Comparison of ENCODE assay signal across 30 cellular contexts in the genomic region with DNA sequence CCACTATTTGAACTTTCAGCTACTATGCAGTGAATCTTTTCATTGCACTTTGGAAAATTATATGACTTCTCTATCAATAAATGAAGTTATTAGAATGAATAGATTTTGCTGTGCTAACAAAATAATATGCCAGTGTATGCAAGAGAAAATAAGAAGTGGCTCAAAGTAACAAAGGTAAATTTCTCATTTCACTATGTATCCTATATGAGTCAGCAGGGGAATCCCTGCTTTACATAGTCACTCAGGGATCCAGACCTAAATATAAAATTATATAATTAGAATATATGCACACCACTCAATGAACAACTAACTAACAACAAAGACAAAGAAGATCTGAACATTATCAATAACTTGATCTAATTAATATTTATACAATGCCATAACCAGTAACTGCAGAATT.
"Had no signal": no experiment of that assay in that cellular context is flagged by ENCODE, and none has a peak within 500 bp of the region (broad histone marks: within the 10 kb centered on the region; RNA-seq: fewer than 3 reads in every experiment).

No MANE protein-coding gene starts in this region.

- H3K4me2 ChIP-seq: hepatocyte had no signal

- DNase-seq: activated CD4-positive, alpha-beta memory T cell treated with anti-CD3 and anti-CD28 coated beads for 36 hours; activated CD4-positive, alpha-beta T cell treated with anti-CD3 and anti-CD28 coated beads for 36 hours; activated CD4-positive, alpha-beta T cell treated with anti-CD3 and anti-CD28 coated beads, Interleukin-2, amount 10 ng/mL, durations not matched to agents 24 days and 14 days; activated CD4-positive, CD25-positive, alpha-beta regulatory T cell; activated CD4-positive, CD25-positive, alpha-beta regulatory T cell treated with anti-CD3 and anti-CD28 coated beads, Interleukin-2, amount 50 U/mL, for 72 hours; activated CD8-positive, alpha-beta memory T cell treated with anti-CD3 and anti-CD28 coated beads, Interleukin-2, amount 10 ng/mL, durations not matched to agents 7 days and 5 days; activated CD8-positive, alpha-beta memory T cell treated with anti-CD3 and anti-CD28 coated beads, Interleukin-2, amount 50 U/mL, for 4 hours; activated CD8-positive, alpha-beta T cell treated with anti-CD3 and anti-CD28 coated beads, Interleukin-2, amount 10 ng/mL, durations not matched to agents 7 days and 5 days; activated effector memory CD4-positive, alpha-beta T cell treated with anti-CD3 and anti-CD28 coated beads, Interleukin-2, amount 50 U/mL, for 16 hours; activated naive CD4-positive, alpha-beta T cell treated with anti-CD3 and anti-CD28 coated beads for 36 hours; activated naive CD8-positive, alpha-beta T cell treated with anti-CD3 and anti-CD28 coated beads for 36 hours; activated naive CD8-positive, alpha-beta T cell treated with anti-CD3 and anti-CD28 coated beads, Interleukin-2, amount 50 U/mL, for 24 hours; activated T-cell treated with anti-CD3 and anti-CD28 coated beads, Interleukin-2, amount 50 U/mL, for 1 hour; activated T-cell treated with anti-CD3 and anti-CD28 coated beads, Interleukin-2, amount 50 U/mL, for 48 hours; adrenal gland; amygdala; aorta; body of pancreas; central memory CD4-positive, alpha-beta T cell; cerebellar nuclear complex; colonic mucosa; effector memory CD4-positive, alpha-beta T cell; endodermal cell; erythroblast; foreskin melanocyte; heart right ventricle had no signal

- H3K27me3 ChIP-seq: adrenal gland, body of pancreas, cardiac muscle cell, colonic mucosa, esophagus muscularis mucosa, gastroesophageal sphincter, heart right ventricle, hepatocyte had no signal

- H3K27ac ChIP-seq: adrenal gland, body of pancreas, cardiac muscle cell, colonic mucosa, esophagus muscularis mucosa, gastroesophageal sphincter, heart right ventricle, hepatocyte had no signal

- H3K79me2 ChIP-seq: hepatocyte had no signal

- ATAC-seq: activated CD4-positive, alpha-beta T cell treated with anti-CD3 and anti-CD28 coated beads for 36 hours; activated CD8-positive, alpha-beta memory T cell treated with anti-CD3 and anti-CD28 coated beads, Interleukin-2, amount 10 ng/mL, durations not matched to agents 7 days and 5 days; activated CD8-positive, alpha-beta T cell treated with anti-CD3 and anti-CD28 coated beads, Interleukin-2, amount 10 ng/mL, durations not matched to agents 7 days and 5 days; activated naive CD8-positive, alpha-beta T cell treated with anti-CD3 and anti-CD28 coated beads, Interleukin-2, amount 50 U/mL, for 24 hours; body of pancreas; gastroesophageal sphincter; heart right ventricle had no signal

- H3K9me3 ChIP-seq: adrenal gland, body of pancreas, colonic mucosa, esophagus muscularis mucosa, gastroesophageal sphincter, heart right ventricle had no signal

- H3K36me3 ChIP-seq: adrenal gland, cardiac muscle cell, colonic mucosa, esophagus muscularis mucosa, gastroesophageal sphincter, heart right ventricle had no signal

- H2AFZ ChIP-seq: hepatocyte had no signal

- H3K4me1 ChIP-seq: adrenal gland, body of pancreas, colonic mucosa, esophagus muscularis mucosa, gastroesophageal sphincter, heart right ventricle had no signal

- H3K4me3 ChIP-seq: adrenal gland, body of pancreas, cardiac muscle cell, colonic mucosa, esophagus muscularis mucosa, gastroesophageal sphincter, heart right ventricle, hepatocyte had no signal
